Comparison of ENCODE assay signal across 8 cellular contexts in genomic region chr1:202599669-202600431, GRCh38.
DNase-seq lines count a peak whose midpoint lies in the region; ATAC-seq, FAIRE-seq and TF ChIP-seq lines count a peak whose summit lies in the region.

No MANE protein-coding gene starts in this region.

- FAIRE-seq in urothelium cell line (lab: Jason Lieb, UNC) = peak; percentile 42

- H3K36me3 ChIP-seq in muscle layer of colon (ENCODE audit: insufficient read depth, low read length) = peaks cover 27% of the 10 kb centered on the region

- no peak for DNase-seq in Right ventricle myocardium inferior (ENCODE audit: missing footprints)
- DNase-seq in cardiac septum (ENCODE audit: low spot score) = no peak
- peak; percentile 45 for DNase-seq in LoVo (ENCODE audit: low spot score)
- DNase-seq in SW480 (ENCODE audit: low spot score) = peak; percentile 68
- peak; percentile 88 for DNase-seq in epithelial cell of esophagus (ENCODE audit: low read depth)
- DNase-seq in urothelium cell line (ENCODE audit: low spot score) = peak; percentile 80

- H3K27me3 ChIP-seq in muscle layer of colon (ENCODE audit: control insufficient read depth in 1 of 2, insufficient read depth in 2 of 2, low read length in 2 of 2) = no peaks in the 10 kb centered on the region

- H3K27ac ChIP-seq in muscle layer of colon (ENCODE audit: low read depth, low read length) = peak overlapping the region; percentile 4

- peak; percentile 75 for ATAC-seq in Right ventricle myocardium inferior
- ATAC-seq in GM19324 (IDR thresholded peaks at IDR 0.05; ENCODE audit: low FRiP score, unreplicated experiment) = no peak

- no peaks in the 10 kb centered on the region for H3K9me3 ChIP-seq in muscle layer of colon (ENCODE audit: low read length)

- H3K4me3 ChIP-seq in epithelial cell of esophagus (ENCODE audit: low read length) (no peak overlapping the region), muscle layer of colon (ENCODE audit: low read depth in 1 of 2, low read length in 2 of 2) (no peak overlapping the region)

- intact Hi-C loops in Right ventricle myocardium inferior (cut with DNase I) = loop anchor here (5.0 to 10.0 kb wide), 2 partner anchors 98 to 255 kb away; partner anchors contain the start of genes PPP1R12B and UBE2T
- intact Hi-C loops in cardiac septum (cut with DNase I) = loop anchor here (5.0 to 10.0 kb wide), 2 partner anchors 98 to 255 kb away; partner anchors contain the start of genes PPP1R12B and UBE2T

- peaks cover 9% of the 10 kb centered on the region for H3K4me1 ChIP-seq in muscle layer of colon (ENCODE audit: insufficient read depth, low read length)

- peak; percentile 89 for TF ChIP-seq CTCF in epithelial cell of esophagus (IDR thresholded peaks at IDR 0.05; ENCODE audit: insufficient read depth, low read depth, low read length, missing control alignments)

- H3K9ac ChIP-seq in muscle layer of colon (ENCODE audit: low read length) = peak overlapping the region; percentile 18

Comparison
In these comparisons a context has a peak if more than half of its experiments do, and no peak if none do; other contexts are left out.
1. DNase-seq: peak in LoVo (single experiment), SW480 (single experiment), epithelial cell of esophagus (single experiment) and urothelium cell line (single experiment); none in Right ventricle myocardium inferior (single experiment) and cardiac septum (single experiment).